ENCODE assay signal across 22 cellular contexts in genomic region chr5:73867344-73868335, GRCh38.
DNase-seq lines count a peak whose midpoint lies in the region; ATAC-seq, FAIRE-seq and TF ChIP-seq lines count a peak whose summit lies in the region.
"Had no signal": no experiment of that assay in that cellular context is flagged by ENCODE, and none has a peak within 500 bp of the region (broad histone marks: within the 10 kb centered on the region; RNA-seq: fewer than 3 reads in every experiment).

No MANE protein-coding gene starts in this region.

- H3K4me2 ChIP-seq in mesenchymal stem cell (ENCODE audit: low read length, poor library complexity, severe bottlenecking) = no peak overlapping the region

- no peak for TF ChIP-seq CTCF in bronchial epithelial cell (IDR thresholded peaks at IDR 0.05; ENCODE audit: insufficient read depth, low read length, severe bottlenecking)
- TF ChIP-seq CTCF in adrenal gland (IDR thresholded peaks at IDR 0.05) = no peak

- H3K36me3 ChIP-seq in bronchial epithelial cell (ENCODE audit: control insufficient read depth, insufficient read depth, low read length) = peaks cover 3% of the 10 kb centered on the region
- peaks cover 0 to 35% of the 10 kb centered on the region in 2 experiments for H3K36me3 ChIP-seq in mesenchymal stem cell (ENCODE audit: control insufficient read depth in 1 of 2, insufficient read depth in 2 of 2, low read depth in 1 of 2, low read length in 2 of 2)
- peaks cover 0 to 5% of the 10 kb centered on the region in 2 donors for H3K36me3 ChIP-seq in adrenal gland (replicated peaks in 1 of 2)

- intact Hi-C loops in adrenal gland (cut with DNase I) = no loop called here
- intact Hi-C loops in head of caudate nucleus (cut with DNase I) = no loop called here

- H3K27ac ChIP-seq in mesenchymal stem cell (ENCODE audit: low read length, poor library complexity, severe bottlenecking) = peak overlapping the region; percentile 22
- H3K27ac ChIP-seq in adrenal gland = no peak overlapping the region
- H3K27ac ChIP-seq: body of pancreas, thyroid gland had no signal

- H2AK5ac ChIP-seq in mesenchymal stem cell (ENCODE audit: low read length, severe bottlenecking) = no peak overlapping the region

- no peak for TF ChIP-seq POLR2A in adrenal gland (IDR thresholded peaks at IDR 0.05)

- H2BK15ac ChIP-seq in mesenchymal stem cell (ENCODE audit: low read depth, poor library complexity, severe bottlenecking) = peak overlapping the region; percentile 6

- H3K27me3 ChIP-seq in bronchial epithelial cell (ENCODE audit: control insufficient read depth, insufficient read depth, low read length) (no peaks in the 10 kb centered on the region), mesenchymal stem cell (ENCODE audit: control insufficient read depth in 1 of 2, insufficient read depth in 1 of 2, low read length in 2 of 2) (no peaks in the 10 kb centered on the region), adrenal gland (no peaks in the 10 kb centered on the region)
- H3K27me3 ChIP-seq: body of pancreas, thyroid gland had no signal

- H3K4me3 ChIP-seq in bronchial epithelial cell (ENCODE audit: low read depth, low read length) (no peak overlapping the region), mesenchymal stem cell (ENCODE audit: insufficient read depth in 1 of 2, low read depth in 1 of 2, low read length in 2 of 2) (no peak overlapping the region), adrenal gland (no peak overlapping the region)
- H3K4me3 ChIP-seq: body of pancreas, K562, thyroid gland had no signal

- no peak overlapping the region for H2BK12ac ChIP-seq in mesenchymal stem cell (ENCODE audit: low read length in 2 of 2)

- no peak overlapping the region for H4K91ac ChIP-seq in mesenchymal stem cell (ENCODE audit: low read length)

- peak overlapping the region in 1 of 2 experiments; percentile 15 for H3K14ac ChIP-seq in mesenchymal stem cell (ENCODE audit: low read length in 2 of 2)

- no peak for ATAC-seq in GM19351 (IDR thresholded peaks at IDR 0.05; ENCODE audit: unreplicated experiment)
- ATAC-seq: body of pancreas, K562, sciatic nerve, WTC11 had no signal

- H2BK5ac ChIP-seq in mesenchymal stem cell (ENCODE audit: low read depth, low read length, poor library complexity, severe bottlenecking) = no peak overlapping the region

- no peak for TF ChIP-seq EP300 in Ishikawa (IDR thresholded peaks at IDR 0.05; ENCODE audit: borderline replicate concordance)

- WGBS in mesenchymal stem cell = 78% methylated on average over 4 of the region's 5 CpGs
- WGBS in adrenal gland, 4 donors = 89 to 93% (median 90%) methylated on average over 5 of the region's 5 CpGs

- H3K18ac ChIP-seq in mesenchymal stem cell (ENCODE audit: low read depth in 1 of 2, low read length in 2 of 2) = peak overlapping the region in 1 of 2 experiments; percentile 48

- DNase-seq in AG20443 (ENCODE audit: low spot score) (peak; percentile 28), bronchial epithelial cell (ENCODE audit: low read depth) (peak; percentile 59), mesenchymal stem cell (peak; percentile 67), adrenal gland (no peak), head of caudate nucleus (no peak), hippocampal formation (lab: John Stamatoyannopoulos, UW) (no peak)
- DNase-seq: activated effector memory CD4-positive, alpha-beta T cell treated with Interleukin-2 at 50 U/mL for 16 hours; body of pancreas; C1 segment of cervical spinal cord; DMS79; mesendoderm; NCI-H1694; NCI-H526 treated with DMSO at 0.1 percent for 48 hours; SW 1271; thyroid gland had no signal

- no peak for TF ChIP-seq RAD21 in Ishikawa (IDR thresholded peaks at IDR 0.05; ENCODE audit: low read depth)

- H3K23ac ChIP-seq in mesenchymal stem cell (ENCODE audit: low read length in 2 of 2) = no peak overlapping the region

- H2AFZ ChIP-seq in mesenchymal stem cell (ENCODE audit: low read depth, low read length) = peak overlapping the region; percentile 23

- H3K4ac ChIP-seq in mesenchymal stem cell (ENCODE audit: low read depth in 1 of 2, low read length in 2 of 2) = no peak overlapping the region

- no peaks in the 10 kb centered on the region for H3K9me3 ChIP-seq in mesenchymal stem cell (ENCODE audit: control insufficient read depth, low read length)
- H3K9me3 ChIP-seq in adrenal gland (replicated peaks in 1 of 3) = no peaks in the 10 kb centered on the region
- H3K9me3 ChIP-seq: body of pancreas, thyroid gland had no signal

- no peak overlapping the region for H2BK120ac ChIP-seq in mesenchymal stem cell (ENCODE audit: low read depth, low read length)

- H3K79me1 ChIP-seq in mesenchymal stem cell (replicated peaks; ENCODE audit: low read length, poor library complexity, severe bottlenecking) = peaks cover 26% of the 10 kb centered on the region

- H4K8ac ChIP-seq in mesenchymal stem cell (ENCODE audit: low read length) = peak overlapping the region; percentile 29

- peaks cover 6% of the 10 kb centered on the region for H3K4me1 ChIP-seq in mesenchymal stem cell (ENCODE audit: control insufficient read depth, insufficient read depth, low read depth, low read length)
- H3K4me1 ChIP-seq in adrenal gland (replicated peaks in 1 of 2) = peaks cover 0 to 1% of the 10 kb centered on the region in 2 donors
- H3K4me1 ChIP-seq: body of pancreas had no signal

- no peak overlapping the region for H3K9ac ChIP-seq in mesenchymal stem cell (ENCODE audit: low read length)

- FAIRE-seq in bronchial epithelial cell (lab: Jason Lieb, UNC) = peak; percentile 97
- FAIRE-seq: frontal cortex, H1, K562 had no signal

TF ChIP-seq in Ishikawa, 13 proteins besides CTCF, POLR2A, EP300 and RAD21:
- TF ChIP-seq TEAD4 (IDR thresholded peaks at IDR 0.05) = 0 out of 2 replicates have a peak, but pooled peaks have one; percentile 18
- no peak for TF ChIP-seq EGR1 (IDR thresholded peaks at IDR 0.05)
- no peak for TF ChIP-seq YY1 (IDR thresholded peaks at IDR 0.05; ENCODE audit: low read depth)
- TF ChIP-seq CEBPB (IDR thresholded peaks at IDR 0.05) = no peak
- TF ChIP-seq CREB1 (IDR thresholded peaks at IDR 0.05; ENCODE audit: low read depth) = no peak

Comparison
In these comparisons a context has a peak if more than half of its experiments do, and no peak if none do; other contexts are left out.
1. DNase-seq: peak in AG20443 (single experiment), bronchial epithelial cell (single experiment) and mesenchymal stem cell (single experiment); none in adrenal gland (0 of 7), head of caudate nucleus (0 of 42) and hippocampal formation (0 of 2).